ENCODE assay signal across 1 cellular context in genomic region chr17:82283208-82283749, GRCh38.
TF ChIP-seq lines count a peak whose summit lies in the region.

No MANE protein-coding gene starts in this region.

TF ChIP-seq in HEK293, 187 proteins besides CTCF, POLR2A, EP300 and RAD21 (continued from another document and continues in another):
- TF ChIP-seq ZNF16 (tag by site-specific recombination; IDR thresholded peaks at IDR 0.05; ENCODE audit: low read depth) (no peak), ZNF560 (tag by site-specific recombination; IDR thresholded peaks at IDR 0.05; ENCODE audit: borderline replicate concordance) (no peak), ZSCAN18 (tag by site-specific recombination; IDR thresholded peaks at IDR 0.05) (no peak), ZNF140 (tag by site-specific recombination; IDR thresholded peaks at IDR 0.05) (no peak), ZNF10 (tag by site-specific recombination; IDR thresholded peaks at IDR 0.05) (no peak), ZNF398 (tag by site-specific recombination; IDR thresholded peaks at IDR 0.05) (peak; percentile 63), ELK4 (IDR thresholded peaks at IDR 0.05; ENCODE audit: borderline replicate concordance, low read depth, low read length) (no peak), KLF17 (tag by site-specific recombination; IDR thresholded peaks at IDR 0.05) (no peak), ZNF776 (tag by site-specific recombination; IDR thresholded peaks at IDR 0.05; ENCODE audit: borderline replicate concordance) (no peak), ZFP69B (tag by site-specific recombination; IDR thresholded peaks at IDR 0.05) (no peak), KLF16 (tag by site-specific recombination; IDR thresholded peaks at IDR 0.05) (peak; percentile 47; the same call in 1 of the 2 replicates), ZFHX2 (tag by site-specific recombination; conservative IDR thresholded peaks at IDR 0.05) (peak; percentile 81), ZNF362 (tag by site-specific recombination; IDR thresholded peaks at IDR 0.05) (no peak), SCRT1 (tag by site-specific recombination; IDR thresholded peaks at IDR 0.05; ENCODE audit: borderline replicate concordance) (no peak), MZF1 (tag by site-specific recombination; IDR thresholded peaks at IDR 0.05; ENCODE audit: borderline replicate concordance) (no peak), ZNF555 (tag by site-specific recombination; conservative IDR thresholded peaks at IDR 0.05) (no peak), PRDM2 (tag by site-specific recombination; IDR thresholded peaks at IDR 0.05; ENCODE audit: borderline replicate concordance) (no peak), ZNF544 (tag by site-specific recombination; IDR thresholded peaks at IDR 0.05) (peak; percentile 82; the same call in 1 of the 2 replicates), ZBTB8A (tag by site-specific recombination; IDR thresholded peaks at IDR 0.05) (peak; percentile 65), ZNF266 (tag by site-specific recombination; IDR thresholded peaks at IDR 0.05; ENCODE audit: low read depth) (no peak), ZNF654 (tag by site-specific recombination; IDR thresholded peaks at IDR 0.05; ENCODE audit: low read depth) (no peak), ZBTB48 (tag by site-specific recombination; IDR thresholded peaks at IDR 0.05) (peak; percentile 84), YY1 (tag by site-specific recombination; IDR thresholded peaks at IDR 0.05) (no peak), ZNF37A (tag by site-specific recombination; IDR thresholded peaks at IDR 0.05) (no peak), ZNF211 (tag by site-specific recombination; IDR thresholded peaks at IDR 0.05; ENCODE audit: low read depth) (no peak), ZNF223 (tag by site-specific recombination; IDR thresholded peaks at IDR 0.05) (no peak), PATZ1 (tag by site-specific recombination; IDR thresholded peaks at IDR 0.05) (peak; percentile 61), ZNF488 (tag by site-specific recombination; IDR thresholded peaks at IDR 0.05) (no peak), ZNF280D (tag by site-specific recombination; IDR thresholded peaks at IDR 0.05) (no peak), ZNF146 (tag by site-specific recombination; IDR thresholded peaks at IDR 0.05) (no peak), ZNF76 (tag by site-specific recombination; IDR thresholded peaks at IDR 0.05; ENCODE audit: borderline replicate concordance, low read depth) (no peak), ZNF214 (tag by site-specific recombination; IDR thresholded peaks at IDR 0.05; ENCODE audit: borderline replicate concordance) (no peak), ZNF571 (tag by site-specific recombination; IDR thresholded peaks at IDR 0.05) (0 out of 2 replicates have a peak, but pooled peaks have one; percentile 52)
